Comparison of ENCODE assay signal across 13 cellular contexts in the genomic region with DNA sequence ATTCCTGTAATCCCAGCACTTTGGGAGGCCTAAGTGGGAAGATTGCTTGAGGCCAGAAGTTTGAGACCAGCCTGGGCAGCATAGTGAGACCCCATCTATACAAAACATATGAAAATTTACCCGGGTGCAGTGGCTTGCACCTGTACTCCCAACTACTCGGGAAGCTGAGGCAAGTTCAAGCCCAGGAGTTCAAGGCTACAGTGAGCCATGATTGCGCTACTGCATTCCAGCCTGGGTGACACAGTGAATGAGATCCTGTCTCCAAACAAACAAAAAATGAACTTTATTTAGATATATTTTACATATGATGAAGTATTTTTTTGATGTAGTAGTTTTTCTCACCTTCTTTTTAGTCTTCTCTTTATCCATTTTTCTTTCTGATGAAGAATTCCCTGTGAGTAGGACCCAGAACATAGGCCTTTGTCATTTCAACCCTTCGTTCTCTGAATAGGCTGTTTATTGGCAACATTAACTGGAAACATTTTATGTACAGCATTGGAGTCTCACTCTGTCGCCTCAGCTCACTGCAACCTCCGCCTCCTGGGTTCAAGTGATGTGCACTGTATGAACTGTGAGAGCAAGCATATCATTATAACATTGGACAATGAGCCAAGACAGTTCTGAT.
"Had no signal": no experiment of that assay in that cellular context is flagged by ENCODE, and none has a peak within 500 bp of the region (broad histone marks: within the 10 kb centered on the region; RNA-seq: fewer than 3 reads in every experiment).

No MANE protein-coding gene starts in this region.

- H3K27me3 Mint-ChIP-seq: brain, type B pancreatic cell had no signal

- H3K4me3 Mint-ChIP-seq: brain, type B pancreatic cell had no signal

- H2AFZ ChIP-seq: parathyroid adenoma had no signal

- DNase-seq: activated CD4-positive, alpha-beta T cell treated with anti-CD3 and anti-CD28 coated beads for 1 hour; activated T-cell treated with anti-CD3 and anti-CD28 coated beads, Interleukin-2, amount 50 U/mL, for 1 hour; amniotic stem cell; effector memory CD4-positive, alpha-beta T cell; kidney glomerular epithelial cell; retina had no signal

- H3K9me3 ChIP-seq: gastroesophageal sphincter, suprapubic skin had no signal

- H3K4me3 ChIP-seq: gastroesophageal sphincter, skin epidermis, suprapubic skin had no signal

- H3K9me3 Mint-ChIP-seq: brain, type B pancreatic cell had no signal

- H3K27ac ChIP-seq: epithelial cell of prostate, gastroesophageal sphincter, parathyroid adenoma, skin epidermis, suprapubic skin had no signal

- H3K27ac Mint-ChIP-seq: brain had no signal

- H3K9ac ChIP-seq: parathyroid adenoma had no signal

- H3K27me3 ChIP-seq: gastroesophageal sphincter, suprapubic skin had no signal

- H3K36me3 Mint-ChIP-seq: type B pancreatic cell had no signal

- H3K36me3 ChIP-seq: suprapubic skin had no signal
